9 cellular contexts compared by ENCODE assay signal in the genomic region with DNA sequence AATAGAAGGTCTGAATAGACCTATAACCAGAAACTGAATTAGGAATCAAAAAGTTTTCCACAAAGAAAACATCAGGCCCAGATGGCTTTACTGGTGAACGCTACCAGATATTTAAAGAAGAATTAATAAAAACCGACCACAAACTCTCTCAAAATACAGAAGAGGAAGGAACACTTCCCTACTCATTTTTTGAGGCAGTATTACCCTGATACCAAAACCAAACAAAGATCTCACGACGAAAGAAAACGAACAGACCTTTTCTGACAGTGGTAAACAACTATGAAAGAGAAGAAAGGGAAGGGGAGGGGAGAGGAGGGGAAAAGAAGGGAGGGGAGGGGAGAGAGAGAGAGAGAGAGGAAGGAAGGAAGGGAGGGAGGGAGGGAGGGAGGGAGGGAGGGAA. TPM values are rescaled to one million over a fixed set of nuclear protein-coding genes. Genes with fewer than 3 reads are reported as not detected.
DNase-seq lines count a peak whose midpoint lies in the region; ATAC-seq, FAIRE-seq and TF ChIP-seq lines count a peak whose summit lies in the region.
"Had no signal": no experiment of that assay in that cellular context is flagged by ENCODE, and none has a peak within 500 bp of the region (broad histone marks: within the 10 kb centered on the region; RNA-seq: fewer than 3 reads in every experiment).

No MANE protein-coding gene starts in this region.

- H3K4me1 ChIP-seq in astrocyte (ENCODE audit: insufficient read depth, low read length) (peaks cover 29% of the 10 kb centered on the region), testis (peaks cover 45% of the 10 kb centered on the region)

- DNase-seq in CD14-positive monocyte (ENCODE audit: low spot score) (no peak), KG1 (lab: John Stamatoyannopoulos, UW) (peak; percentile 29), astrocyte (ENCODE audit: low read depth) (no peak), G401 (ENCODE audit: low spot score) (no peak), GOT3 (lab: John Stamatoyannopoulos, UW) (no peak), testis (no peak)
- DNase-seq: DMS79 treated with DMSO at 0.1 percent for 48 hours had no signal

- H3K4me3 Mint-ChIP-seq in CD14-positive monocyte: peak overlapping the region; percentile 27 to 81
- H3K4me3 Mint-ChIP-seq in astrocyte (ENCODE audit: unreplicated experiment): no peak overlapping the region

- ATAC-seq in GM18909 (IDR thresholded peaks at IDR 0.05; ENCODE audit: poor library complexity, unreplicated experiment) (peak; percentile 50), GM18858 (IDR thresholded peaks at IDR 0.05; ENCODE audit: unreplicated experiment) (no peak)

- peaks cover 13 to 15% of the 10 kb centered on the region in 2 donors for H3K36me3 Mint-ChIP-seq in CD14-positive monocyte
- H3K36me3 Mint-ChIP-seq in astrocyte (ENCODE audit: low read depth, unreplicated experiment): no peaks in the 10 kb centered on the region

- H3K27ac ChIP-seq in astrocyte (ENCODE audit: low read depth, low read length): no peak overlapping the region
- peak overlapping the region in 1 of 2 donors; percentile 7 for H3K27ac ChIP-seq in testis

- H3K27ac Mint-ChIP-seq in CD14-positive monocyte (peak overlapping the region; percentile 88 to 99 (median 91)), astrocyte (ENCODE audit: unreplicated experiment) (no peak overlapping the region)

- H3K4me2 ChIP-seq in astrocyte (ENCODE audit: low read length): no peak overlapping the region

- no peak overlapping the region for H2AFZ ChIP-seq in astrocyte (ENCODE audit: low read depth, low read length)

- no peaks in the 10 kb centered on the region for H3K9me3 ChIP-seq in astrocyte (ENCODE audit: insufficient read depth, low read depth, low read length)
- H3K9me3 ChIP-seq in testis: no peaks in the 10 kb centered on the region

- no peak for TF ChIP-seq CTCF in CD14-positive monocyte (IDR thresholded peaks at IDR 0.05)
- TF ChIP-seq CTCF in astrocyte (IDR thresholded peaks at IDR 0.05; ENCODE audit: insufficient read depth, low read depth, low read length): no peak
- TF ChIP-seq CTCF in testis (IDR thresholded peaks at IDR 0.05): no peak

- intact Hi-C loops in CD14-positive monocyte (cut with micrococcal nuclease): no loop called here
- intact Hi-C loops in testis (cut with DNase I; ENCODE audit: low total_unique reads): no loop called here

- H3K9me3 Mint-ChIP-seq in CD14-positive monocyte (no peaks in the 10 kb centered on the region), astrocyte (ENCODE audit: unreplicated experiment) (peaks cover 2% of the 10 kb centered on the region)

- peaks cover 89% of the 10 kb centered on the region for H3K79me2 ChIP-seq in astrocyte (ENCODE audit: insufficient read depth, low read length)

- in situ Hi-C loops in G401 (cut with HindIII; ENCODE audit: low sequenced_read_pairs): no loop called here

- peak; percentile 5 for FAIRE-seq in astrocyte (lab: Jason Lieb, UNC)

- H3K27me3 Mint-ChIP-seq in CD14-positive monocyte (ENCODE audit: low read depth in 3 of 3): peaks cover 0 to 5% (median 0%) of the 10 kb centered on the region in 3 donors
- H3K27me3 Mint-ChIP-seq in astrocyte (ENCODE audit: low read depth, unreplicated experiment): no peaks in the 10 kb centered on the region

- H3K4me1 Mint-ChIP-seq in CD14-positive monocyte (peaks cover 86% of the 10 kb centered on the region), astrocyte (ENCODE audit: low read depth, unreplicated experiment) (peaks cover 65% of the 10 kb centered on the region)

- H3K4me3 ChIP-seq in astrocyte (ENCODE audit: insufficient read depth, low read depth, low read length) (no peak overlapping the region), testis (no peak overlapping the region)

- no peak for TF ChIP-seq POLR2A in testis (IDR thresholded peaks at IDR 0.05)

- H3K27me3 ChIP-seq in astrocyte (ENCODE audit: insufficient read depth, low read length): no peaks in the 10 kb centered on the region
- H3K27me3 ChIP-seq in testis: no peaks in the 10 kb centered on the region

- H3K36me3 ChIP-seq in astrocyte (ENCODE audit: insufficient read depth, low read length) (no peaks in the 10 kb centered on the region), testis (ENCODE audit: low read depth, missing control alignments) (no peaks in the 10 kb centered on the region)

- no peak overlapping the region for H3K9ac ChIP-seq in astrocyte (ENCODE audit: low read length)

- WGBS in testis, 2 donors: 82% methylated on average over 5 of the region's 5 CpGs

- H4K20me1 ChIP-seq in astrocyte (ENCODE audit: insufficient read depth, low read length): peaks cover 57% of the 10 kb centered on the region

RNA-seq across cellular contexts. Expression of gene B4GALT1, which starts 13.5 kb away (rescaled TPM):
- polyA plus RNA-seq in CD14-positive monocyte (10 to 100 TPM; 27.6 to 38.6 TPM), testis (ENCODE audit: insufficient read depth, low read depth, low replicate concordance) (112 TPM)
- total RNA-seq in astrocyte (93.1 and 103 TPM in 2 replicates), testis (100 to 1,000 TPM; 192 to 212 TPM)
- total RNA-seq in G401 (2014; rRNA removed; shearing (Covaris generic)): 15.1 and 15.3 TPM in 2 replicates
